Comparison of ENCODE assay signal across 17 cellular contexts in the genomic region with DNA sequence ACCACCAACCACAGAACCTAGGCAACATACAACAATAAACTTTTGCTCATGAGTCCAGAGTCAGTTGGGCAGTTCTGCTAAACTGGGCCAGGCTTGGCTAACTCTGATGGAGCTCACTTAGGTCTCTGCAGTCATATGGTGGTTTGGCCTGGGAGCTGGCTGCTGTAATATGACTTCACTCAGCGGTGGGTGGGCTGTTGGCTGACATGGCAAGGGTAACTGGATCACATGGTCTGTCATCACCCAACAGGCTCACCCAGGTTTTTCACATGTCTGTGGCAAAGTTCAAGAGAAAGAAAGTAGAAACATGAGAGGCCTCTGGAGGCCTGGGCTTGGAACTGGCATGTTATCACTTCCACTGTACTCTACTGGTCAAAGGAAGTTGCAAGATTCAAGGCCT. TPM values are rescaled to one million over a fixed set of nuclear protein-coding genes. Genes with fewer than 3 reads are reported as not detected.
DNase-seq lines count a peak whose midpoint lies in the region; ATAC-seq, FAIRE-seq and TF ChIP-seq lines count a peak whose summit lies in the region.
"Had no signal": no experiment of that assay in that cellular context is flagged by ENCODE, and none has a peak within 500 bp of the region (broad histone marks: within the 10 kb centered on the region; RNA-seq: fewer than 3 reads in every experiment).

No MANE protein-coding gene starts in this region.

- H3K27ac Mint-ChIP-seq in astrocyte (ENCODE audit: unreplicated experiment): no peak overlapping the region
- H3K27ac Mint-ChIP-seq: activated naive CD4-positive, alpha-beta T cell treated with anti-CD3 and anti-CD28 coated beads for 36 hours; GM23338 had no signal

- H3K36me3 ChIP-seq in astrocyte (ENCODE audit: insufficient read depth, low read length) (no peaks in the 10 kb centered on the region), left ventricle myocardium inferior (no peaks in the 10 kb centered on the region), small intestine (ENCODE audit: control insufficient read depth in 2 of 2, insufficient read depth in 2 of 2, low read length in 2 of 2) (no peaks in the 10 kb centered on the region)
- H3K36me3 ChIP-seq: BLaER1, neutrophil had no signal

- intact Hi-C loops in left ventricle myocardium inferior (cut with micrococcal nuclease): no loop called here

- no peaks in the 10 kb centered on the region for H4K20me1 ChIP-seq in astrocyte (ENCODE audit: insufficient read depth, low read length)
- H4K20me1 ChIP-seq: BLaER1 had no signal

- peaks cover 18% of the 10 kb centered on the region for H3K4me1 Mint-ChIP-seq in astrocyte (ENCODE audit: low read depth, unreplicated experiment)

- 82 to 100% (median 100%) methylated on average over 1 of the region's 1 CpG for WGBS in small intestine, 3 donors

- H3K27ac ChIP-seq in astrocyte (ENCODE audit: low read depth, low read length) (no peak overlapping the region), left ventricle myocardium inferior (replicated peaks) (no peak overlapping the region), small intestine (ENCODE audit: low read depth in 1 of 2, low read length in 1 of 2) (no peak overlapping the region)
- H3K27ac ChIP-seq: BLaER1, neutrophil had no signal

- H3K9ac ChIP-seq in astrocyte (ENCODE audit: low read length): no peak overlapping the region
- H3K9ac ChIP-seq: BLaER1 had no signal

- DNase-seq in GOT3 (lab: John Stamatoyannopoulos, UW): peak; percentile 25
- DNase-seq in astrocyte (ENCODE audit: low read depth): no peak
- peak; percentile 32 for DNase-seq in left ventricle myocardium inferior
- peak; percentile 7 for DNase-seq in small intestine
- no peak for DNase-seq in NCI-H2029 treated with DMSO at 0.1 percent for 48 hours (lab: John Stamatoyannopoulos, UW)
- DNase-seq in AG08395 (ENCODE audit: low spot score): no peak
- no peak for DNase-seq in cerebellar cortex (ENCODE audit: low spot score)
- DNase-seq: activated naive CD4-positive, alpha-beta T cell treated with anti-CD3 and anti-CD28 coated beads for 36 hours; head of caudate nucleus; NCI-H1048; NCI-H510A treated with DMSO at 0.1 percent for 48 hours had no signal

- TF ChIP-seq CTCF in astrocyte (IDR thresholded peaks at IDR 0.05; ENCODE audit: insufficient read depth, low read depth, low read length): no peak
- no peak for TF ChIP-seq CTCF in left ventricle myocardium inferior (IDR thresholded peaks at IDR 0.05; ENCODE audit: borderline replicate concordance)

- H3K4me1 ChIP-seq in astrocyte (ENCODE audit: insufficient read depth, low read length) (peaks cover 8% of the 10 kb centered on the region), left ventricle myocardium inferior (peaks cover 5% of the 10 kb centered on the region), small intestine (ENCODE audit: control insufficient read depth in 2 of 2, insufficient read depth in 1 of 2, low read depth in 1 of 2, low read length in 1 of 2) (peaks cover 3 to 8% of the 10 kb centered on the region in 2 donors)

- no peak overlapping the region for H2AFZ ChIP-seq in astrocyte (ENCODE audit: low read depth, low read length)

- H3K27me3 ChIP-seq in astrocyte (ENCODE audit: insufficient read depth, low read length) (no peaks in the 10 kb centered on the region), left ventricle myocardium inferior (ENCODE audit: low read depth) (no peaks in the 10 kb centered on the region), small intestine (ENCODE audit: control insufficient read depth in 2 of 2, insufficient read depth in 2 of 2, low read length in 2 of 2) (no peaks in the 10 kb centered on the region)
- H3K27me3 ChIP-seq: BLaER1 had no signal

- FAIRE-seq in astrocyte (lab: Jason Lieb, UNC) (peak; percentile 43), small intestine (lab: Jason Lieb, UNC) (no peak)
- FAIRE-seq: GM12891, RCC 7860 had no signal

- no peaks in the 10 kb centered on the region for H3K9me3 Mint-ChIP-seq in astrocyte (ENCODE audit: unreplicated experiment)
- H3K9me3 Mint-ChIP-seq: activated naive CD4-positive, alpha-beta T cell treated with anti-CD3 and anti-CD28 coated beads for 36 hours; GM23338 had no signal

- ATAC-seq in HG03565 (IDR thresholded peaks at IDR 0.05; ENCODE audit: unreplicated experiment): no peak
- ATAC-seq: GM23338 had no signal

- no peak overlapping the region for H3K4me3 ChIP-seq in astrocyte (ENCODE audit: insufficient read depth, low read depth, low read length)
- no peak overlapping the region for H3K4me3 ChIP-seq in left ventricle myocardium inferior
- no peak overlapping the region for H3K4me3 ChIP-seq in small intestine (ENCODE audit: low read depth in 1 of 2, low read length in 2 of 2)
- H3K4me3 ChIP-seq: BLaER1, GM23338 had no signal

- no peak overlapping the region for H3K4me2 ChIP-seq in astrocyte (ENCODE audit: low read length)
- H3K4me2 ChIP-seq: BLaER1, GM23338 had no signal

- no peaks in the 10 kb centered on the region for H3K36me3 Mint-ChIP-seq in astrocyte (ENCODE audit: low read depth, unreplicated experiment)

- no peaks in the 10 kb centered on the region for H3K9me3 ChIP-seq in astrocyte (ENCODE audit: insufficient read depth, low read depth, low read length)
- H3K9me3 ChIP-seq in left ventricle myocardium inferior (replicated peaks): no peaks in the 10 kb centered on the region
- no peaks in the 10 kb centered on the region for H3K9me3 ChIP-seq in small intestine (ENCODE audit: control insufficient read depth, low read depth)
- H3K9me3 ChIP-seq: BLaER1, neutrophil had no signal

- H3K4me3 Mint-ChIP-seq in astrocyte (ENCODE audit: unreplicated experiment): no peak overlapping the region
- H3K4me3 Mint-ChIP-seq: activated naive CD4-positive, alpha-beta T cell treated with anti-CD3 and anti-CD28 coated beads for 36 hours; GM23338 had no signal

- no peaks in the 10 kb centered on the region for H3K27me3 Mint-ChIP-seq in astrocyte (ENCODE audit: low read depth, unreplicated experiment)

- no peaks in the 10 kb centered on the region for H3K79me2 ChIP-seq in astrocyte (ENCODE audit: insufficient read depth, low read length)

RNA-seq across cellular contexts. Expression of a gene that starts 43.2 kb away (rescaled TPM):
- total RNA-seq in astrocyte (16.0 and 26.5 TPM in 2 replicates), left ventricle myocardium inferior (3.4 TPM)
- polyA plus RNA-seq in small intestine: 10 to 100 TPM in 1 of 3 donors, 1 to 10 TPM in 1, under 1 TPM in 1; 0.22 to 12.2 (median 3.5) TPM

Comparison
In these comparisons a context has a peak if more than half of its experiments do, and no peak if none do; other contexts are left out.
1. DNase-seq: peak in GOT3 (single experiment), left ventricle myocardium inferior (single experiment) and small intestine (single experiment); none in astrocyte (single experiment), NCI-H2029 treated with DMSO at 0.1 percent for 48 hours (single experiment), AG08395 (single experiment) and cerebellar cortex (single experiment).